ENCODE assay signal across 8 cellular contexts in the genomic region with DNA sequence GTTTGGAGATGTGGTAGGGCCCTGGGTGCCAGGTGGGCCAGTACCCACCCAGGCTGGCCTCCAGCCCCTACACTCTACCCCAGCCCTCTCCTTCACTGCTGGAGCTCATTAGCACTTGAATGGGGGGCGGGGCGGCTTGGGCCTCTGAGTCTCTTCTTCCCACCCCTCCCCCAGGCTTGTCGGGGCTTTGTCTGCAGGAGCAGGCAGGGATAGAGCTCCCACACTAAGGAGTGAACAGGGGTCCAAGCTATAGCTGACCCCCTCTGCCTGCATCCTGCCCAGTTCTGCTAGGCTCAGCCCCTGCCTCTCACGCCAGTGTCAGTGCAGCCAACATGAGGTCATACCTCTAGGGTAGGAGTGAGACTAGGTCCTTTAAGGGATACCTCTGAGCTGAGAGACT. TPM values are rescaled to one million over a fixed set of nuclear protein-coding genes. Genes with fewer than 3 reads are reported as not detected.
DNase-seq lines count a peak whose midpoint lies in the region; ATAC-seq and TF ChIP-seq lines count a peak whose summit lies in the region.

No MANE protein-coding gene starts in this region.

- H3K9me3 ChIP-seq in CD4-positive, CD25-positive, alpha-beta regulatory T cell (ENCODE audit: control insufficient read depth in 2 of 2, low read length in 2 of 2) = no peaks in the 10 kb centered on the region
- H3K9me3 ChIP-seq in colonic mucosa = no peaks in the 10 kb centered on the region

- no peaks in the 10 kb centered on the region for H3K27me3 ChIP-seq in CD4-positive, CD25-positive, alpha-beta regulatory T cell (ENCODE audit: control insufficient read depth, insufficient read depth, low read length)
- no peaks in the 10 kb centered on the region for H3K27me3 ChIP-seq in colonic mucosa

- intact Hi-C loops in colonic mucosa (cut with DNase I) = no loop called here

- H3K36me3 ChIP-seq in CD4-positive, CD25-positive, alpha-beta regulatory T cell (ENCODE audit: control insufficient read depth, insufficient read depth, low read length) = peaks cover 14% of the 10 kb centered on the region
- H3K36me3 ChIP-seq in colonic mucosa = no peaks in the 10 kb centered on the region

- H3K9ac ChIP-seq in colonic mucosa (ENCODE audit: low read depth in 2 of 2, low read length in 2 of 2) = peak overlapping the region in 1 of 2 donors; percentile 3

- peak overlapping the region; percentile 83 for H3K27ac ChIP-seq in CD4-positive, CD25-positive, alpha-beta regulatory T cell (ENCODE audit: insufficient read depth, low read length, poor library complexity, severe bottlenecking)
- peak overlapping the region; percentile 52 for H3K27ac ChIP-seq in colonic mucosa

- TF ChIP-seq CTCF in colonic mucosa (IDR thresholded peaks at IDR 0.05) (no peak), nephron progenitor cell (IDR thresholded peaks at IDR 0.05) (no peak)

- no peak for ATAC-seq in CD4-positive, CD25-positive, alpha-beta regulatory T cell (ENCODE audit: low read depth in 2 of 2)
- no peak for ATAC-seq in GM21360 (IDR thresholded peaks at IDR 0.05; ENCODE audit: unreplicated experiment)

- H3K36me3 Mint-ChIP-seq in CD4-positive, CD25-positive, alpha-beta regulatory T cell = no peaks in the 10 kb centered on the region
- peaks cover 4% of the 10 kb centered on the region for H3K36me3 Mint-ChIP-seq in nephron progenitor cell (ENCODE audit: low read depth)

- peaks cover 90% of the 10 kb centered on the region for H3K4me1 ChIP-seq in CD4-positive, CD25-positive, alpha-beta regulatory T cell (ENCODE audit: control insufficient read depth, insufficient read depth, low read length, poor library complexity, severe bottlenecking)
- peaks cover 41% of the 10 kb centered on the region for H3K4me1 ChIP-seq in colonic mucosa

- peaks cover 4% of the 10 kb centered on the region for H3K27me3 Mint-ChIP-seq in CD4-positive, CD25-positive, alpha-beta regulatory T cell
- no peaks in the 10 kb centered on the region for H3K27me3 Mint-ChIP-seq in nephron progenitor cell (ENCODE audit: low read depth, poor library complexity)

- H3K4me3 ChIP-seq in CD4-positive, CD25-positive, alpha-beta regulatory T cell (ENCODE audit: low read depth, low read length) = no peak overlapping the region
- H3K4me3 ChIP-seq in colonic mucosa = no peak overlapping the region

- H3K27ac Mint-ChIP-seq in CD4-positive, CD25-positive, alpha-beta regulatory T cell = peak overlapping the region in 2 of 3 donors; percentile 87 to 94
- peak overlapping the region; percentile 93 for H3K27ac Mint-ChIP-seq in nephron progenitor cell

- peaks cover 0 to 81% (median 43%) of the 10 kb centered on the region in 4 donors for H3K4me1 Mint-ChIP-seq in CD4-positive, CD25-positive, alpha-beta regulatory T cell
- H3K4me1 Mint-ChIP-seq in nephron progenitor cell = peaks cover 80% of the 10 kb centered on the region

- no peak for DNase-seq in CD4-positive, CD25-positive, alpha-beta regulatory T cell
- DNase-seq in NCI-H146 treated with DMSO at 0.1 percent for 48 hours (lab: John Stamatoyannopoulos, UW; ENCODE audit: unreplicated experiment) (peak; percentile 32), colonic mucosa (no peak), nephron progenitor cell (peak; percentile 74), RPMI8226 (no peak), glomerular visceral epithelial cell (ENCODE audit: extremely low spot score) (no peak), NCI-H2107 treated with DMSO at 0.1 percent for 48 hours (lab: John Stamatoyannopoulos, UW; ENCODE audit: unreplicated experiment) (no peak)

- peaks cover 0 to 2% (median 0%) of the 10 kb centered on the region in 7 donors for H3K9me3 Mint-ChIP-seq in CD4-positive, CD25-positive, alpha-beta regulatory T cell
- H3K9me3 Mint-ChIP-seq in nephron progenitor cell = no peaks in the 10 kb centered on the region

- peak overlapping the region; percentile 66 to 87 (median 86) for H3K4me3 Mint-ChIP-seq in CD4-positive, CD25-positive, alpha-beta regulatory T cell
- H3K4me3 Mint-ChIP-seq in nephron progenitor cell = peak overlapping the region; percentile 71

RNA-seq across cellular contexts. Expression of a gene that starts 5.2 kb away (rescaled TPM):
- total RNA-seq in CD4-positive, CD25-positive, alpha-beta regulatory T cell = 373 TPM
- 100 to 1,000 TPM; 544 to 696 (median 614) TPM for polyA plus RNA-seq in CD4-positive, CD25-positive, alpha-beta regulatory T cell
- 10 to 100 TPM; 48.7 to 77.4 TPM for total RNA-seq in colonic mucosa

RNA-seq across cellular contexts. Expression of a gene that starts 27.8 kb away (rescaled TPM):
- 1.7 TPM for total RNA-seq in CD4-positive, CD25-positive, alpha-beta regulatory T cell
- polyA plus RNA-seq in CD4-positive, CD25-positive, alpha-beta regulatory T cell = not detected
- 10 to 100 TPM; 51.6 to 57.0 TPM for total RNA-seq in colonic mucosa

RNA-seq across cellular contexts. Expression of a gene that starts 36.1 kb away (rescaled TPM):
- not detected for total RNA-seq in CD4-positive, CD25-positive, alpha-beta regulatory T cell
- polyA plus RNA-seq in CD4-positive, CD25-positive, alpha-beta regulatory T cell = not detected
- under 1 TPM; 0.24 to 0.40 TPM for total RNA-seq in colonic mucosa

RNA-seq across cellular contexts. Expression of a gene that starts 37.7 kb away (rescaled TPM):
- not detected for total RNA-seq in CD4-positive, CD25-positive, alpha-beta regulatory T cell
- polyA plus RNA-seq in CD4-positive, CD25-positive, alpha-beta regulatory T cell = under 1 TPM in 1 of 4 donors, not detected in 3; 0.22 TPM
- total RNA-seq in colonic mucosa = not detected

RNA-seq across cellular contexts. Expression of a gene that starts 49.8 kb away (rescaled TPM):
- total RNA-seq in CD4-positive, CD25-positive, alpha-beta regulatory T cell = not detected
- not detected for polyA plus RNA-seq in CD4-positive, CD25-positive, alpha-beta regulatory T cell
- total RNA-seq in colonic mucosa = not detected

Comparison
In these comparisons a context has a peak if more than half of its experiments do, and no peak if none do; other contexts are left out.
1. DNase-seq: peak in NCI-H146 treated with DMSO at 0.1 percent for 48 hours (single experiment) and nephron progenitor cell (single experiment); none in CD4-positive, CD25-positive, alpha-beta regulatory T cell (0 of 3), colonic mucosa (single experiment), RPMI8226 (single experiment), glomerular visceral epithelial cell (single experiment) and NCI-H2107 treated with DMSO at 0.1 percent for 48 hours (single experiment).
2. RNA of a gene that starts 27.8 kb away (total RNA-seq): 51.6 to 57.0 TPM in colonic mucosa; 1.7 TPM in CD4-positive, CD25-positive, alpha-beta regulatory T cell (single experiment); every median in the first group is over 10 times any median in the second.